Comparison of ENCODE assay signal across 16 cellular contexts in the genomic region with DNA sequence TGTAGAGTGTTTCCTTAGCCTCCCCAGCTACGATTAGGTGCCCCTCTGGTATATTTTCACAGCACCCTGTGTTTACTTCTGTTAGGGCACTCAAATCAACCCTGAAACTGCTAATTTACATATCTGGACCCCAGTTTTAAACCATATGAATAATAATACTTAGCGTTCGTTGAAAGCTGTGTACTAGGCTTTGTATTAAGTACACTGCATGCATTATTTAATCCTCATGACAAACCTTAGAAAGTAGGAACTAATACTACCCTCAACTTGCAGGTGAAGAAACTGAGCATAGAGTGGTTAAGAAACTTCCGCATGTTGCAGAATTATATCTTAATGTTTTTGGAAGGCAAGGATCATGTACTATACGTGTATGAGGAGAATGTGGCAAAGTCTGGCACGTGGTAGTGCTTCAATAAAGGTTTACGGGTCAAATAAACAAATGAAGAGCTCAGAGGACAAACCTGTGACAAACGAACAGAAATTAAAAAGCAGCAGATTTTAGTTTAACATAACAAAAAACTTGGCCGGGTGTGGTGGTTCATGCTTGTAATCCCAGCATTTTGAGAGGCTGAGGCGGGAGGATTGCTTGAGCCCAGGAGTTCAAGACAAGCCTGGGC. TPM values are rescaled to one million over a fixed set of nuclear protein-coding genes. Genes with fewer than 3 reads are reported as not detected.
DNase-seq lines count a peak whose midpoint lies in the region; ATAC-seq, FAIRE-seq and TF ChIP-seq lines count a peak whose summit lies in the region.
"Had no signal": no experiment of that assay in that cellular context is flagged by ENCODE, and none has a peak within 500 bp of the region (broad histone marks: within the 10 kb centered on the region; RNA-seq: fewer than 3 reads in every experiment).

No MANE protein-coding gene starts in this region.

- H3K9me3 ChIP-seq in OCI-LY3 (ENCODE audit: insufficient read depth, low read length) (no peaks in the 10 kb centered on the region), SK-N-SH (no peaks in the 10 kb centered on the region)
- H3K9me3 ChIP-seq: BLaER1 had no signal

- H3K36me3 Mint-ChIP-seq in GM23338 (ENCODE audit: low read depth) (no peaks in the 10 kb centered on the region), memory B cell (peaks cover 12% of the 10 kb centered on the region), endothelial cell (ENCODE audit: low read depth, unreplicated experiment) (no peaks in the 10 kb centered on the region)

- H3K9me3 Mint-ChIP-seq in GM23338 (no peaks in the 10 kb centered on the region), memory B cell (peaks cover 2% of the 10 kb centered on the region), endothelial cell (ENCODE audit: unreplicated experiment) (no peaks in the 10 kb centered on the region)

- H3K4ac ChIP-seq in mesendoderm (ENCODE audit: low read depth, low read length), result no peak overlapping the region

- no peak overlapping the region for H2AK5ac ChIP-seq in mesendoderm (ENCODE audit: low read length)

- no peak overlapping the region for H4K5ac ChIP-seq in mesendoderm (ENCODE audit: low read length)

- TF ChIP-seq POLR2A in GM12891 (IDR thresholded peaks at IDR 0.05; ENCODE audit: low read depth, low read length), result no peak

- H3K4me3 Mint-ChIP-seq in GM23338 (no peak overlapping the region), memory B cell (peak overlapping the region; percentile 7), endothelial cell (ENCODE audit: unreplicated experiment) (no peak overlapping the region)
- H3K4me3 Mint-ChIP-seq: CD14-positive monocyte; CD4-positive, alpha-beta memory T cell had no signal

- H3K23ac ChIP-seq in mesendoderm (ENCODE audit: low read length), result no peak overlapping the region

- H3K4me1 ChIP-seq in GM23338 (ENCODE audit: insufficient read depth) (peaks cover 18% of the 10 kb centered on the region), OCI-LY3 (ENCODE audit: low read length) (peaks cover 18% of the 10 kb centered on the region), SK-N-SH (ENCODE audit: control insufficient read depth in 1 of 2, insufficient read depth in 2 of 2, low read depth in 1 of 2, low read length in 1 of 2) (peaks cover 0 to 6% of the 10 kb centered on the region in 2 experiments; a peak in 1 of 4 replicates), mesendoderm (ENCODE audit: control insufficient read depth, low read depth, low read length) (peaks cover 6% of the 10 kb centered on the region)
- H3K4me1 ChIP-seq: BLaER1 had no signal

- no peaks in the 10 kb centered on the region for H3K79me2 ChIP-seq in GM23338 (replicated peaks; ENCODE audit: insufficient read depth)
- H3K79me2 ChIP-seq in OCI-LY3 (ENCODE audit: low read length), result no peaks in the 10 kb centered on the region
- H3K79me2 ChIP-seq in SK-N-SH (ENCODE audit: insufficient read depth), result no peaks in the 10 kb centered on the region
- no peaks in the 10 kb centered on the region for H3K79me2 ChIP-seq in mesendoderm (ENCODE audit: control insufficient read depth, insufficient read depth, low read length)

- no peak overlapping the region for H4K8ac ChIP-seq in mesendoderm (ENCODE audit: low read depth, low read length)

- no peaks in the 10 kb centered on the region for H3K79me1 ChIP-seq in mesendoderm (ENCODE audit: low read length)

- H3K4me2 ChIP-seq in GM23338 (peak overlapping the region; percentile 61), OCI-LY3 (ENCODE audit: low read length) (peak overlapping the region; percentile 53), SK-N-SH (no peak overlapping the region), mesendoderm (ENCODE audit: low read length) (no peak overlapping the region)
- H3K4me2 ChIP-seq: BLaER1 had no signal

- H2BK15ac ChIP-seq in mesendoderm (replicated peaks; ENCODE audit: low read depth), result no peak overlapping the region

- TF ChIP-seq CTCF in GM23338 (conservative IDR thresholded peaks at IDR 0.05; ENCODE audit: low read depth in 2 of 2) (no peak), OCI-LY3 (IDR thresholded peaks at IDR 0.05; ENCODE audit: low read depth, low read length) (no peak), SK-N-SH (IDR thresholded peaks at IDR 0.05) (no peak), endothelial cell (IDR thresholded peaks at IDR 0.05; ENCODE audit: unreplicated experiment) (no peak)

- DNase-seq in GM12891 (ENCODE audit: insufficient read length, low spot score) (no peak), GM23338 (ENCODE audit: low spot score) (no peak), memory B cell (ENCODE audit: low spot score in 2 of 2) (no peak), SK-N-SH (no peak), left cardiac atrium (no peak), mesendoderm (no peak), endothelial cell (ENCODE audit: low spot score) (no peak)
- DNase-seq: 8988T; CD4-positive, alpha-beta memory T cell; DMS79 treated with DMSO at 0.1 percent for 48 hours; GF-D8; GOT3; H7 had no signal

- no peak for TF ChIP-seq EP300 in SK-N-SH (IDR thresholded peaks at IDR 0.05; ENCODE audit: borderline replicate concordance in 1 of 2, low read depth in 1 of 2, low read length in 1 of 2)

- H3K4me1 Mint-ChIP-seq in GM23338, result peaks cover 14% of the 10 kb centered on the region; the same call in 2 of the 3 replicates
- H3K4me1 Mint-ChIP-seq in memory B cell, result peaks cover 24% of the 10 kb centered on the region
- peaks cover 6% of the 10 kb centered on the region for H3K4me1 Mint-ChIP-seq in endothelial cell (ENCODE audit: unreplicated experiment)

- peaks cover 7% of the 10 kb centered on the region; the same call in 1 of the 2 replicates for H3K9me2 ChIP-seq in GM23338 (ENCODE audit: insufficient read depth)
- H3K9me2 ChIP-seq in SK-N-SH, result no peaks in the 10 kb centered on the region

- POLR2A ChIA-PET in SK-N-SH (lab: Yijun Ruan, JAX), result no interaction called here

- H3F3A ChIP-seq in GM23338 (replicated peaks; ENCODE audit: low read depth), result no peaks in the 10 kb centered on the region
- peaks cover 6% of the 10 kb centered on the region for H3F3A ChIP-seq in SK-N-SH (replicated peaks; ENCODE audit: insufficient read depth)

- WGBS in SK-N-SH (ENCODE audit: low lambda C conversion rate), result 82% methylated on average over 10 of the region's 10 CpGs
- WGBS in mesendoderm (ENCODE audit: extremely low coverage, insufficient coverage, low lambda C conversion rate), result no CpG with 5 or more reads among the region's 10 CpGs

- H3K27ac Mint-ChIP-seq in GM23338 (no peak overlapping the region), memory B cell (peak overlapping the region; percentile 7), endothelial cell (ENCODE audit: unreplicated experiment) (no peak overlapping the region)
- H3K27ac Mint-ChIP-seq: CD14-positive monocyte had no signal

- H3K27me3 ChIP-seq in GM23338 (ENCODE audit: insufficient read depth) (no peaks in the 10 kb centered on the region), OCI-LY3 (ENCODE audit: low read depth, low read length) (0 out of 2 replicates have a peak, but pooled peaks cover 5% of the 10 kb centered on the region), SK-N-SH (ENCODE audit: insufficient read depth) (no peaks in the 10 kb centered on the region), mesendoderm (ENCODE audit: insufficient read depth, low read length, poor library complexity) (no peaks in the 10 kb centered on the region)
- H3K27me3 ChIP-seq: BLaER1 had no signal

- H3K36me3 ChIP-seq in GM23338 (ENCODE audit: insufficient read depth) (no peaks in the 10 kb centered on the region), OCI-LY3 (replicated peaks; ENCODE audit: low read depth, low read length) (no peaks in the 10 kb centered on the region), SK-N-SH (replicated peaks in 1 of 2; ENCODE audit: control insufficient read depth in 1 of 2, insufficient read depth in 2 of 2, low read length in 1 of 2) (no peaks in the 10 kb centered on the region), mesendoderm (ENCODE audit: control insufficient read depth, insufficient read depth, low read length) (no peaks in the 10 kb centered on the region)
- H3K36me3 ChIP-seq: BLaER1 had no signal

- intact Hi-C loops in left cardiac atrium (cut with DNase I), result no loop called here

- no peak overlapping the region for H3K9ac ChIP-seq in OCI-LY3 (ENCODE audit: low read length)
- no peak overlapping the region for H3K9ac ChIP-seq in SK-N-SH
- no peak overlapping the region for H3K9ac ChIP-seq in mesendoderm (ENCODE audit: low read length)
- H3K9ac ChIP-seq: BLaER1 had no signal

- no peaks in the 10 kb centered on the region for H4K20me1 ChIP-seq in GM23338 (replicated peaks; ENCODE audit: insufficient read depth)
- H4K20me1 ChIP-seq in OCI-LY3 (ENCODE audit: insufficient read depth, low read length), result no peaks in the 10 kb centered on the region
- no peaks in the 10 kb centered on the region for H4K20me1 ChIP-seq in SK-N-SH (ENCODE audit: insufficient read depth)
- H4K20me1 ChIP-seq: BLaER1 had no signal

- H2BK120ac ChIP-seq in mesendoderm (ENCODE audit: low read depth, low read length), result no peak overlapping the region

- H3K27me3 Mint-ChIP-seq in GM23338 (ENCODE audit: insufficient read depth, low read depth, poor library complexity) (no peaks in the 10 kb centered on the region), memory B cell (no peaks in the 10 kb centered on the region), endothelial cell (ENCODE audit: unreplicated experiment) (peaks cover 4% of the 10 kb centered on the region)
- H3K27me3 Mint-ChIP-seq: CD4-positive, alpha-beta memory T cell had no signal

- ATAC-seq in GM23338 (no peak), memory B cell (ENCODE audit: low read depth) (peak; percentile 60), left cardiac atrium (no peak)

- H3K56ac ChIP-seq in mesendoderm (ENCODE audit: low read length), result no peak overlapping the region

- no peak for TF ChIP-seq RAD21 in SK-N-SH (IDR thresholded peaks at IDR 0.05; ENCODE audit: low read length)

- H3K4me3 ChIP-seq in GM23338 (no peak overlapping the region), OCI-LY3 (ENCODE audit: low read length) (peak overlapping the region; percentile 28), SK-N-SH (ENCODE audit: low read depth in 2 of 2, low read length in 1 of 2) (no peak overlapping the region), mesendoderm (ENCODE audit: low read length) (no peak overlapping the region)
- H3K4me3 ChIP-seq: BLaER1 had no signal

- peak; percentile 66 for FAIRE-seq in GM12891 (lab: Jason Lieb, UNC)

- no peak overlapping the region for H3K18ac ChIP-seq in mesendoderm (ENCODE audit: low read length)

- H2AFZ ChIP-seq in GM23338 (no peak overlapping the region), OCI-LY3 (ENCODE audit: low read depth, low read length) (no peak overlapping the region), SK-N-SH (ENCODE audit: low read depth) (no peak overlapping the region)

- H3K27ac ChIP-seq in GM23338 (ENCODE audit: low read depth) (no peak overlapping the region), OCI-LY3 (ENCODE audit: low read length) (no peak overlapping the region), SK-N-SH (ENCODE audit: low read depth in 2 of 2, low read length in 1 of 2) (no peak overlapping the region), mesendoderm (ENCODE audit: low read depth, low read length) (no peak overlapping the region)
- H3K27ac ChIP-seq: BLaER1 had no signal

- no peak overlapping the region for H2BK5ac ChIP-seq in mesendoderm (ENCODE audit: low read length)

- CTCF ChIA-PET in SK-N-SH (lab: Yijun Ruan, JAX), result interaction anchor here (1.0 to 1.1 kb wide), 2 partner anchors 17 to 19 kb away, joined by 3 to 4 read pairs; no protein-coding TSS in a partner anchor

RNA-seq across cellular contexts. Expression of gene ARID2, which starts 22.2 kb away (rescaled TPM):
- 4.7 TPM for polyA plus RNA-seq in GM12891 (2012; ENCODE audit: low read depth, missing spikeins)
- total RNA-seq in GM23338 (2014; rRNA removed; shearing (Covaris generic)), result 44.4 and 54.9 TPM in 2 replicates
- polyA plus RNA-seq in GM23338 (2016; fragmentation: Nextera tagmentation; extraction: Ambion mirVana), result 24.8 and 26.5 TPM in 2 replicates
- 5.9 and 8.0 TPM in 2 replicates for polyA plus RNA-seq in SK-N-SH (2012; rRNA removed)
- polyA plus RNA-seq in SK-N-SH (2012; cell fraction: cytosol; rRNA removed), result 5.7 and 6.6 TPM in 2 replicates
- polyA plus RNA-seq in SK-N-SH (2012; cell fraction: nucleus; rRNA removed), result 6.1 and 15.6 TPM in 2 replicates
- 10 to 100 TPM; 18.3 to 18.7 TPM for total RNA-seq in left cardiac atrium
- polyA plus RNA-seq in mesendoderm (2013, experiment 1 of 2), result 15.0 TPM
- polyA plus RNA-seq in mesendoderm (2013, experiment 2 of 2), result 14.5 TPM
- 46.3 TPM for total RNA-seq in endothelial cell (ENCODE audit: unreplicated experiment)

Comparison
In these comparisons a context has a peak if more than half of its experiments do, and no peak if none do; other contexts are left out.
1. H3K4me2 ChIP-seq: peak in GM23338 (single experiment) and OCI-LY3 (single experiment); none in SK-N-SH (single experiment) and mesendoderm (single experiment).